ENCODE assay signal across 18 cellular contexts in genomic region chr2:162294949-162295348, GRCh38. TPM values are rescaled to one million over a fixed set of nuclear protein-coding genes. Genes with fewer than 3 reads are reported as not detected.
DNase-seq lines count a peak whose midpoint lies in the region; ATAC-seq, FAIRE-seq and TF ChIP-seq lines count a peak whose summit lies in the region.
"Had no signal": no experiment of that assay in that cellular context is flagged by ENCODE, and none has a peak within 500 bp of the region (broad histone marks: within the 10 kb centered on the region; RNA-seq: fewer than 3 reads in every experiment).

No MANE protein-coding gene starts in this region.

- TF ChIP-seq POLR2A in K562 (conservative IDR thresholded peaks at IDR 0.05), result no peak

- H2AFZ ChIP-seq in K562 (ENCODE audit: low read depth, low read length), result no peak overlapping the region

- BruUV-seq in K562 (replicated peaks; lab: Mats Ljungman, UMichigan), result no TSS peak

- H3K9me3 Mint-ChIP-seq in T-helper 1 cell treated with Interleukin-12 subunit alpha and Interleukin-12 subunit beta and Interleukin-4 antibody, amounts not matched to agents 30 μg/mL and 1 μg/mL, for 36 hours, result no peaks in the 10 kb centered on the region
- H3K9me3 Mint-ChIP-seq: CD4-positive, CD25-positive, alpha-beta regulatory T cell had no signal

- WGBS in K562 (ENCODE audit: insufficient coverage, low coverage, missing lambda C conversion rate), result 5% methylated on average over 1 of the region's 1 CpG
- WGBS in small intestine, 3 donors, result 93 to 100% (median 97%) methylated on average over 1 of the region's 1 CpG

- H3K27me3 Mint-ChIP-seq in T-helper 1 cell treated with Interleukin-12 subunit alpha and Interleukin-12 subunit beta and Interleukin-4 antibody, amounts not matched to agents 30 μg/mL and 1 μg/mL, for 36 hours (ENCODE audit: low read depth), result no peaks in the 10 kb centered on the region
- H3K27me3 Mint-ChIP-seq: CD4-positive, CD25-positive, alpha-beta regulatory T cell had no signal

- CTCF ChIA-PET in K562 (lab: Yijun Ruan, JAX; ENCODE audit: low intra/inter-chr PET ratio), result no interaction called here

- H3K27ac Mint-ChIP-seq in T-helper 1 cell treated with Interleukin-12 subunit alpha and Interleukin-12 subunit beta and Interleukin-4 antibody, amounts not matched to agents 30 μg/mL and 1 μg/mL, for 36 hours, result peak overlapping the region; percentile 26
- H3K27ac Mint-ChIP-seq: CD4-positive, CD25-positive, alpha-beta regulatory T cell had no signal

- H3K36me3 ChIP-seq in K562 (ENCODE audit: control insufficient read depth, insufficient read depth, low read length) (no peaks in the 10 kb centered on the region), small intestine (ENCODE audit: control insufficient read depth in 2 of 2, insufficient read depth in 2 of 2, low read length in 2 of 2) (peaks cover 3 to 4% of the 10 kb centered on the region in 2 donors)

- no peak overlapping the region for H3K4me2 ChIP-seq in K562 (ENCODE audit: insufficient read depth, low read length)
- H3K4me2 ChIP-seq: BLaER1 treated with 17β-estradiol and CSF1 and Interleukin-3, amounts not matched to agents 10 nM and 100 nM had no signal

- H3K27me3 ChIP-seq in K562 (ENCODE audit: control insufficient read depth in 2 of 2, insufficient read depth in 2 of 2, low read length in 2 of 2) (no peaks in the 10 kb centered on the region), small intestine (ENCODE audit: control insufficient read depth in 2 of 2, insufficient read depth in 2 of 2, low read length in 2 of 2) (no peaks in the 10 kb centered on the region)
- H3K27me3 ChIP-seq: BLaER1 treated with 17β-estradiol and CSF1 and Interleukin-3, amounts not matched to agents 10 nM and 100 nM had no signal

- no peak overlapping the region for H3K9ac ChIP-seq in K562 (ENCODE audit: insufficient read depth in 1 of 2, low read depth in 2 of 2, low read length in 2 of 2)
- H3K9ac ChIP-seq: BLaER1 treated with 17β-estradiol and CSF1 and Interleukin-3, amounts not matched to agents 10 nM and 100 nM; GM23248 had no signal

- intact Hi-C loops in K562 (cut with micrococcal nuclease), result loop anchor here (5.0 kb wide), 1 partner anchor 288 kb away; no protein-coding TSS in a partner anchor

- TF ChIP-seq EP300 in K562 (IDR thresholded peaks at IDR 0.05; ENCODE audit: low read length), result no peak

- no peak for FAIRE-seq in K562 (lab: Jason Lieb, UNC)
- FAIRE-seq in small intestine (lab: Jason Lieb, UNC), result peak; percentile 5
- FAIRE-seq: GM12878, GM18507, H54, HTR-8/SVneo had no signal

- H3K4me1 Mint-ChIP-seq in T-helper 1 cell treated with Interleukin-12 subunit alpha and Interleukin-12 subunit beta and Interleukin-4 antibody, amounts not matched to agents 30 μg/mL and 1 μg/mL, for 36 hours (ENCODE audit: low read depth), result peaks cover 4% of the 10 kb centered on the region

- in situ Hi-C loops in K562 (cut with MboI), result no loop called here

- H3K36me3 Mint-ChIP-seq in T-helper 1 cell treated with Interleukin-12 subunit alpha and Interleukin-12 subunit beta and Interleukin-4 antibody, amounts not matched to agents 30 μg/mL and 1 μg/mL, for 36 hours (ENCODE audit: low read depth), result peaks cover 14% of the 10 kb centered on the region

- POLR2A ChIA-PET in K562 (lab: Yijun Ruan, JAX), result no interaction called here

- H3K9me3 ChIP-seq in K562 (replicated peaks; ENCODE audit: control insufficient read depth, insufficient read depth, low read depth, low read length) (no peaks in the 10 kb centered on the region), small intestine (ENCODE audit: control insufficient read depth, low read depth) (no peaks in the 10 kb centered on the region)
- H3K9me3 ChIP-seq: BLaER1 treated with 17β-estradiol and CSF1 and Interleukin-3, amounts not matched to agents 10 nM and 100 nM had no signal

- no peak for TF ChIP-seq CTCF in K562 (IDR thresholded peaks at IDR 0.05 in 2 of 3, conservative IDR thresholded peaks at IDR 0.05 in 1 of 3; ENCODE audit: insufficient read depth in 2 of 3, low read depth in 1 of 3, low read length in 3 of 3)

- no peaks in the 10 kb centered on the region for H4K20me1 ChIP-seq in K562 (replicated peaks; ENCODE audit: control insufficient read depth, insufficient read depth, low read length)
- H4K20me1 ChIP-seq: BLaER1 treated with 17β-estradiol and CSF1 and Interleukin-3, amounts not matched to agents 10 nM and 100 nM had no signal

- no peak for ATAC-seq in K562
- no peak for ATAC-seq in HG03571 (IDR thresholded peaks at IDR 0.05; ENCODE audit: unreplicated experiment)
- no peak for ATAC-seq in HG03097 (IDR thresholded peaks at IDR 0.05; ENCODE audit: low FRiP score, unreplicated experiment)
- ATAC-seq: GM12878 had no signal

- H3K4me1 ChIP-seq in K562 (replicated peaks in 1 of 2; ENCODE audit: control insufficient read depth in 2 of 2, insufficient read depth in 2 of 2, low read length in 2 of 2), result no peaks in the 10 kb centered on the region
- no peaks in the 10 kb centered on the region for H3K4me1 ChIP-seq in small intestine (ENCODE audit: control insufficient read depth in 2 of 2, insufficient read depth in 1 of 2, low read depth in 1 of 2, low read length in 1 of 2)
- H3K4me1 ChIP-seq: BLaER1 treated with 17β-estradiol and CSF1 and Interleukin-3, amounts not matched to agents 10 nM and 100 nM had no signal

- no peak overlapping the region for H3K4me3 Mint-ChIP-seq in T-helper 1 cell treated with Interleukin-12 subunit alpha and Interleukin-12 subunit beta and Interleukin-4 antibody, amounts not matched to agents 30 μg/mL and 1 μg/mL, for 36 hours
- H3K4me3 Mint-ChIP-seq: CD4-positive, CD25-positive, alpha-beta regulatory T cell had no signal

- H3K9me1 ChIP-seq in K562 (ENCODE audit: control insufficient read depth, insufficient read depth, low read length), result no peaks in the 10 kb centered on the region

- H3K4me3 ChIP-seq in K562 (no peak overlapping the region), small intestine (ENCODE audit: low read depth in 1 of 2, low read length in 2 of 2) (no peak overlapping the region)
- H3K4me3 ChIP-seq: BLaER1 treated with 17β-estradiol and CSF1 and Interleukin-3, amounts not matched to agents 10 nM and 100 nM; GM12878; GM23248 had no signal

- H3K27ac ChIP-seq in K562 (ENCODE audit: extremely low read depth, low read depth, low read length) (no peak overlapping the region), small intestine (ENCODE audit: low read depth in 1 of 2, low read length in 1 of 2) (no peak overlapping the region)
- H3K27ac ChIP-seq: BLaER1 treated with 17β-estradiol and CSF1 and Interleukin-3, amounts not matched to agents 10 nM and 100 nM; GM23248 had no signal

- no peak for TF ChIP-seq RAD21 in K562 (CRISPR knock-in tag; conservative IDR thresholded peaks at IDR 0.05 in 1 of 2, IDR thresholded peaks at IDR 0.05 in 1 of 2)

- DNase-seq in T-helper 1 cell (no peak), MV-4-11 (lab: John Stamatoyannopoulos, UW) (peak; percentile 87), K562 (ENCODE audit: extremely low read depth in 1 of 4, low spot score in 3 of 4) (no peak), small intestine (no peak), NCI-H82 treated with DMSO at 0.1 percent for 48 hours (lab: John Stamatoyannopoulos, UW; ENCODE audit: unreplicated experiment) (no peak)
- DNase-seq: ACHN; CD4-positive, CD25-positive, alpha-beta regulatory T cell; DMS 273 treated with DMSO at 0.1 percent for 48 hours; GM23248 had no signal

- no peaks in the 10 kb centered on the region for H3K79me2 ChIP-seq in K562 (ENCODE audit: control insufficient read depth, insufficient read depth, low read length)

RNA-seq across cellular contexts. Expression of gene IFIH1, which starts 23.5 kb away (rescaled TPM):
- 0.32 TPM in 2 replicates for total RNA-seq in K562 (2011; cell fraction: chromatin; rRNA removed; ENCODE audit: low replicate concordance)
- total RNA-seq in K562 (2011; cell fraction: nucleolus; rRNA removed), result 0.33 TPM in 1 of 2 replicates, not detected in the other
- 0.44 TPM in 1 of 2 replicates, not detected in the other for total RNA-seq in K562 (2011; cell fraction: nucleoplasm; rRNA removed)
- 0.50 and 0.61 TPM in 2 replicates for total RNA-seq in K562 (2014; rRNA removed)
- total RNA-seq in K562 (2014; rRNA removed; fragmentation: Illumina TruSeq; extraction: Trizol), result 0.51 and 0.69 TPM in 2 replicates
- 0.64 and 0.94 TPM in 2 replicates for total RNA-seq in K562 (2015; rRNA removed; fragmentation: Illumina TruSeq; extraction: Trizol)
- total RNA-seq in K562 (2021), result 0.91 and 1.1 TPM in 2 replicates
- polyA plus RNA-seq in K562 (2011; rRNA removed), result 0.07 and 0.15 TPM in 2 replicates
- polyA plus RNA-seq in K562 (2011; cell fraction: cytosol; rRNA removed), result 0.16 TPM in 1 of 2 replicates, not detected in the other
- polyA plus RNA-seq in K562 (2011; cell fraction: nucleus; rRNA removed), result 0.15 and 0.26 TPM in 2 replicates
- 0.95 and 2.7 TPM in 2 replicates for polyA plus RNA-seq in K562 (2012)
- 0.54 and 1.2 TPM in 2 replicates for polyA plus RNA-seq in K562 (2014; fragmentation: Illumina TruSeq; extraction: Trizol)
- polyA plus RNA-seq in K562 (2014; fragmentation: Nextera tagmentation; extraction: Ambion mirVana), result under 1 TPM in 1 of 2 experiments, not detected in 1; 0.29 TPM
- 0.12 and 0.28 TPM in 2 replicates for polyA plus RNA-seq in K562 (2014; rRNA removed)
- 0.12 and 0.28 TPM in 2 replicates for polyA minus RNA-seq in K562 (2011; rRNA and poly(A)+ RNA removed)
- polyA minus RNA-seq in K562 (2011; cell fraction: cytosol; rRNA and poly(A)+ RNA removed), result not detected in 2 replicates
- polyA minus RNA-seq in K562 (2011; cell fraction: nucleus; rRNA and poly(A)+ RNA removed), result 0.27 and 0.33 TPM in 2 replicates
- 10 to 100 TPM; 11.9 to 20.8 (median 19.2) TPM for polyA plus RNA-seq in small intestine
- total RNA-seq: G401 had no signal

RNA-seq across cellular contexts. Expression of gene GCA, which starts 49.0 kb away (rescaled TPM):
- not detected in 2 replicates for total RNA-seq in K562 (2011; cell fraction: chromatin; rRNA removed; ENCODE audit: low replicate concordance)
- not detected in 2 replicates for total RNA-seq in K562 (2011; cell fraction: nucleolus; rRNA removed)
- total RNA-seq in K562 (2011; cell fraction: nucleoplasm; rRNA removed), result not detected in 2 replicates
- total RNA-seq in K562 (2014; rRNA removed), result 0.49 TPM in 1 of 2 replicates, not detected in the other
- 0.36 and 0.61 TPM in 2 replicates for total RNA-seq in K562 (2014; rRNA removed; fragmentation: Illumina TruSeq; extraction: Trizol)
- 0.45 and 0.65 TPM in 2 replicates for total RNA-seq in K562 (2015; rRNA removed; fragmentation: Illumina TruSeq; extraction: Trizol)
- 0.38 and 0.42 TPM in 2 replicates for total RNA-seq in K562 (2021)
- 0.49 TPM in 1 of 2 replicates, not detected in the other for polyA plus RNA-seq in K562 (2011; rRNA removed)
- not detected in 2 replicates for polyA plus RNA-seq in K562 (2011; cell fraction: cytosol; rRNA removed)
- 0.34 TPM in 1 of 2 replicates, not detected in the other for polyA plus RNA-seq in K562 (2011; cell fraction: nucleus; rRNA removed)
- polyA plus RNA-seq in K562 (2012), result 0.33 and 0.73 TPM in 2 replicates
- polyA plus RNA-seq in K562 (2014; fragmentation: Illumina TruSeq; extraction: Trizol), result 0.19 and 0.25 TPM in 2 replicates
- under 1 TPM; 0.39 to 0.79 TPM for polyA plus RNA-seq in K562 (2014; fragmentation: Nextera tagmentation; extraction: Ambion mirVana)
- 0.24 and 0.30 TPM in 2 replicates for polyA plus RNA-seq in K562 (2014; rRNA removed)
- not detected in 2 replicates for polyA minus RNA-seq in K562 (2011; rRNA and poly(A)+ RNA removed)
- polyA minus RNA-seq in K562 (2011; cell fraction: cytosol; rRNA and poly(A)+ RNA removed), result not detected in 2 replicates
- polyA minus RNA-seq in K562 (2011; cell fraction: nucleus; rRNA and poly(A)+ RNA removed), result not detected in 2 replicates
- polyA plus RNA-seq in small intestine, result 10 to 100 TPM; 16.1 to 24.3 (median 23.9) TPM

RNA-seq across cellular contexts. Expression of gene FAP, which starts 51.7 kb away (rescaled TPM):
- total RNA-seq in K562 (2011; cell fraction: chromatin; rRNA removed; ENCODE audit: low replicate concordance), result not detected in 2 replicates
- not detected in 2 replicates for total RNA-seq in K562 (2011; cell fraction: nucleolus; rRNA removed)
- not detected in 2 replicates for total RNA-seq in K562 (2011; cell fraction: nucleoplasm; rRNA removed)
- total RNA-seq in K562 (2014; rRNA removed) (not detected in 2 replicates), K562 (2014; rRNA removed; fragmentation: Illumina TruSeq; extraction: Trizol) (not detected in 2 replicates), K562 (2015; rRNA removed; fragmentation: Illumina TruSeq; extraction: Trizol) (not detected in 2 replicates), K562 (2021) (not detected in 2 replicates)
- polyA plus RNA-seq in K562 (2011; rRNA removed) (not detected in 2 replicates), K562 (2014; fragmentation: Illumina TruSeq; extraction: Trizol) (not detected in 2 replicates), K562 (2014; fragmentation: Nextera tagmentation; extraction: Ambion mirVana) (not detected), K562 (2014; rRNA removed) (not detected in 2 replicates), small intestine (under 1 TPM in 1 of 3 donors, not detected in 2; 0.78 TPM)
- polyA plus RNA-seq in K562 (2011; cell fraction: cytosol; rRNA removed), result not detected in 2 replicates
- not detected in 2 replicates for polyA plus RNA-seq in K562 (2011; cell fraction: nucleus; rRNA removed)
- polyA plus RNA-seq in K562 (2012), result not detected in 2 replicates
- not detected in 2 replicates for polyA minus RNA-seq in K562 (2011; rRNA and poly(A)+ RNA removed)
- polyA minus RNA-seq in K562 (2011; cell fraction: cytosol; rRNA and poly(A)+ RNA removed), result not detected in 2 replicates
- not detected in 2 replicates for polyA minus RNA-seq in K562 (2011; cell fraction: nucleus; rRNA and poly(A)+ RNA removed)
- total RNA-seq: CD4-positive, CD25-positive, alpha-beta regulatory T cell; G401; GM12878 had no signal
- polyA plus RNA-seq: CD4-positive, CD25-positive, alpha-beta regulatory T cell had no signal

Comparison
In these comparisons a context has a peak if more than half of its experiments do, and no peak if none do; other contexts are left out.
1. RNA of gene GCA, which starts 49.0 kb away (polyA plus RNA-seq): 16.1 to 24.3 TPM in small intestine; 0.19 to 0.79 TPM in K562; every median in the first group is over 4 times any median in the second.